In genomic region chr1:97738270-97738669, GRCh38 we compare ENCODE assay signal across 28 cellular contexts.
"Had no signal": no experiment of that assay in that cellular context is flagged by ENCODE, and none has a peak within 500 bp of the region (broad histone marks: within the 10 kb centered on the region; RNA-seq: fewer than 3 reads in every experiment).

No MANE protein-coding gene starts in this region.

- H3K4me1 ChIP-seq: Peyer's patch, SJCRH30 had no signal

- H3K27ac Mint-ChIP-seq: activated CD4-positive, alpha-beta memory T cell treated with anti-CD3 and anti-CD28 coated beads, Interleukin-2, amount 10 ng/mL, durations not matched to agents 7 days and 5 days; activated CD4-positive, alpha-beta T cell treated with anti-CD3 and anti-CD28 coated beads for 36 hours; activated naive CD4-positive, alpha-beta T cell treated with anti-CD3 and anti-CD28 coated beads for 36 hours; activated naive CD8-positive, alpha-beta T cell; activated T-helper 17 cell treated with anti-CD3 and anti-CD28 coated beads, Interleukin-2, amount 50 U/mL, for 72 hours; brain had no signal

- H3K27ac ChIP-seq: Peyer's patch, RWPE1, SJCRH30, VCaP had no signal

- H3K4me1 Mint-ChIP-seq: activated CD4-positive, alpha-beta memory T cell treated with anti-CD3 and anti-CD28 coated beads, Interleukin-2, amount 10 ng/mL, durations not matched to agents 7 days and 5 days; activated CD4-positive, alpha-beta T cell treated with anti-CD3 and anti-CD28 coated beads for 36 hours; activated T-helper 17 cell treated with anti-CD3 and anti-CD28 coated beads, Interleukin-2, amount 50 U/mL, for 72 hours had no signal

- DNase-seq: activated CD4-positive, alpha-beta memory T cell treated with anti-CD3 and anti-CD28 coated beads, Interleukin-2, amount 10 ng/mL, durations not matched to agents 7 days and 5 days; activated CD4-positive, alpha-beta T cell treated with anti-CD3 and anti-CD28 coated beads for 36 hours; activated CD4-positive, alpha-beta T cell treated with anti-CD3 and anti-CD28 coated beads, Interleukin-2, amount 50 U/mL, for 1 hour; activated CD4-positive, CD25-positive, alpha-beta regulatory T cell; activated gamma-delta T cell; activated naive CD4-positive, alpha-beta T cell treated with anti-CD3 and anti-CD28 coated beads for 36 hours; activated T-cell treated with anti-CD3 and anti-CD28 coated beads for 4 hours; activated T-cell treated with anti-CD3 and anti-CD28 coated beads, Interleukin-2, amount 50 U/mL, for 48 hours; amygdala; cortex of kidney; Kasumi-1; NCI-H1105 treated with DMSO at 0.1 percent for 48 hours; NCI-H1436 treated with DMSO at 0.1 percent for 48 hours; NCI-H2081 treated with DMSO at 0.1 percent for 48 hours; NCI-H226; NCI-H524 treated with DMSO at 0.1 percent for 48 hours; NK-92 treated with Interleukin-12 subunit alpha and Interleukin-12 subunit beta, amount 100 ng/mL, for 24 hours; Peyer's patch; Right ventricle myocardium superior; SJCRH30; SK-N-SH; T-helper 1 cell had no signal

- H3K9ac ChIP-seq: SK-N-SH had no signal

- H3K4me3 Mint-ChIP-seq: activated CD4-positive, alpha-beta memory T cell treated with anti-CD3 and anti-CD28 coated beads, Interleukin-2, amount 10 ng/mL, durations not matched to agents 7 days and 5 days; activated CD4-positive, alpha-beta T cell treated with anti-CD3 and anti-CD28 coated beads for 36 hours; activated naive CD4-positive, alpha-beta T cell treated with anti-CD3 and anti-CD28 coated beads for 36 hours; activated naive CD8-positive, alpha-beta T cell; activated T-helper 17 cell treated with anti-CD3 and anti-CD28 coated beads, Interleukin-2, amount 50 U/mL, for 72 hours; brain; central memory CD8-positive, alpha-beta T cell had no signal

- H3K9me3 ChIP-seq: Peyer's patch, SJCRH30, SK-N-SH had no signal

- ATAC-seq: activated CD4-positive, alpha-beta T cell treated with anti-CD3 and anti-CD28 coated beads for 36 hours; activated T-helper 17 cell treated with anti-CD3 and anti-CD28 coated beads, Interleukin-2, amount 50 U/mL, for 72 hours had no signal

- H3K4me2 ChIP-seq: SK-N-SH had no signal

- H3K9me3 Mint-ChIP-seq: activated CD4-positive, alpha-beta memory T cell treated with anti-CD3 and anti-CD28 coated beads, Interleukin-2, amount 10 ng/mL, durations not matched to agents 7 days and 5 days; activated naive CD4-positive, alpha-beta T cell treated with anti-CD3 and anti-CD28 coated beads for 36 hours; activated T-helper 17 cell treated with anti-CD3 and anti-CD28 coated beads, Interleukin-2, amount 50 U/mL, for 72 hours; central memory CD8-positive, alpha-beta T cell had no signal

- H3K27me3 ChIP-seq: Peyer's patch, SJCRH30 had no signal

- H3K4me3 ChIP-seq: Peyer's patch, SJCRH30 had no signal

- H3K27me3 Mint-ChIP-seq: activated CD4-positive, alpha-beta memory T cell treated with anti-CD3 and anti-CD28 coated beads, Interleukin-2, amount 10 ng/mL, durations not matched to agents 7 days and 5 days; activated CD4-positive, alpha-beta T cell treated with anti-CD3 and anti-CD28 coated beads for 36 hours; activated naive CD8-positive, alpha-beta T cell; activated T-helper 17 cell treated with anti-CD3 and anti-CD28 coated beads, Interleukin-2, amount 50 U/mL, for 72 hours; brain; central memory CD8-positive, alpha-beta T cell had no signal

- H3K36me3 Mint-ChIP-seq: brain had no signal

- H3K36me3 ChIP-seq: Peyer's patch, SJCRH30 had no signal
